In genomic region chr1:111139234-111139955, GRCh38 we compare ENCODE assay signal across 8 cellular contexts. TPM values are rescaled to one million over a fixed set of nuclear protein-coding genes. Genes with fewer than 3 reads are reported as not detected.
A peak's percentile ranks its signal among the peaks of the same experiment; 100 is the strongest.
DNase-seq lines count a peak whose midpoint lies in the region; ATAC-seq and TF ChIP-seq lines count a peak whose summit lies in the region.

No MANE protein-coding gene starts in this region.

- H3K27me3 ChIP-seq in esophagus (ENCODE audit: control insufficient read depth in 1 of 2, insufficient read depth in 2 of 2, low read length in 2 of 2) (no peaks in the 10 kb centered on the region), muscle layer of colon (ENCODE audit: control insufficient read depth in 1 of 2, insufficient read depth in 2 of 2, low read length in 2 of 2) (no peaks in the 10 kb centered on the region)

- 0 to 1% methylated on average over 34 of the region's 34 CpGs for WGBS in esophagus, 2 donors

- H3K4me1 ChIP-seq in esophagus (ENCODE audit: control insufficient read depth in 2 of 2, insufficient read depth in 2 of 2, low read length in 1 of 2) (no peaks in the 10 kb centered on the region), muscle layer of colon (ENCODE audit: insufficient read depth, low read length) (peaks cover 15% of the 10 kb centered on the region)

- POLR2A ChIA-PET in activated CD4-positive, alpha-beta memory T cell treated with anti-CD3 and anti-CD28 coated beads for 36 hours (lab: Charles Lee) = interaction anchor here (0.8 to 1.7 kb wide), 6 partner anchors 43 to 266 kb away, joined by 3 to 8 read pairs (median 4); partner anchors contain the start of gene CD53

- intact Hi-C loops in activated CD4-positive, alpha-beta memory T cell treated with anti-CD3 and anti-CD28 coated beads for 36 hours (cut with micrococcal nuclease) = no loop called here

- H3K27ac ChIP-seq in esophagus (ENCODE audit: low read depth in 2 of 2, low read length in 1 of 2) (peak overlapping the region; percentile 92 to 96), muscle layer of colon (ENCODE audit: low read depth, low read length) (peak overlapping the region; percentile 93)

- H3K9me3 ChIP-seq in esophagus (ENCODE audit: control insufficient read depth in 2 of 2, insufficient read depth in 1 of 2, low read depth in 1 of 2, low read length in 1 of 2) = no peaks in the 10 kb centered on the region
- no peaks in the 10 kb centered on the region for H3K9me3 ChIP-seq in muscle layer of colon (ENCODE audit: low read length)

- H3K4me3 ChIP-seq in esophagus (ENCODE audit: low read depth in 1 of 2, low read length in 2 of 2) = peak overlapping the region; percentile 93 to 99
- peak overlapping the region; percentile 78 to 95 for H3K4me3 ChIP-seq in muscle layer of colon (ENCODE audit: low read depth in 1 of 2, low read length in 2 of 2)

- H3K4me1 Mint-ChIP-seq in activated CD4-positive, alpha-beta memory T cell treated with anti-CD3 and anti-CD28 coated beads for 36 hours (ENCODE audit: low read depth) = peaks cover 33% of the 10 kb centered on the region
- H3K4me1 Mint-ChIP-seq in stimulated activated naive CD8-positive, alpha-beta T cell treated with anti-CD3 and anti-CD28 coated beads, Interleukin-15, Interleukin-2, amounts not matched to agents 100 ng/mL and 50 ng/mL, for 24 hours (ENCODE audit: low read depth) = peaks cover 65% of the 10 kb centered on the region

- TF ChIP-seq POLR2A in GM18526 (IDR thresholded peaks at IDR 0.05; ENCODE audit: extremely low read depth, insufficient read length) = peak; percentile 10

- no peaks in the 10 kb centered on the region for H3K9me3 Mint-ChIP-seq in activated CD4-positive, alpha-beta memory T cell treated with anti-CD3 and anti-CD28 coated beads for 36 hours
- H3K9me3 Mint-ChIP-seq in stimulated activated naive CD8-positive, alpha-beta T cell treated with anti-CD3 and anti-CD28 coated beads, Interleukin-15, Interleukin-2, amounts not matched to agents 100 ng/mL and 50 ng/mL, for 24 hours = no peaks in the 10 kb centered on the region

- peaks cover 19% of the 10 kb centered on the region for H3K36me3 Mint-ChIP-seq in activated CD4-positive, alpha-beta memory T cell treated with anti-CD3 and anti-CD28 coated beads for 36 hours
- H3K36me3 Mint-ChIP-seq in stimulated activated naive CD8-positive, alpha-beta T cell treated with anti-CD3 and anti-CD28 coated beads, Interleukin-15, Interleukin-2, amounts not matched to agents 100 ng/mL and 50 ng/mL, for 24 hours (ENCODE audit: low read depth) = peaks cover 29% of the 10 kb centered on the region

- H3K27ac Mint-ChIP-seq in activated CD4-positive, alpha-beta memory T cell treated with anti-CD3 and anti-CD28 coated beads for 36 hours = peak overlapping the region; percentile 88
- H3K27ac Mint-ChIP-seq in stimulated activated naive CD8-positive, alpha-beta T cell treated with anti-CD3 and anti-CD28 coated beads, Interleukin-15, Interleukin-2, amounts not matched to agents 100 ng/mL and 50 ng/mL, for 24 hours = peak overlapping the region; percentile 91

- peak overlapping the region; percentile 92 for H3K4me3 Mint-ChIP-seq in activated CD4-positive, alpha-beta memory T cell treated with anti-CD3 and anti-CD28 coated beads for 36 hours
- H3K4me3 Mint-ChIP-seq in stimulated activated naive CD8-positive, alpha-beta T cell treated with anti-CD3 and anti-CD28 coated beads, Interleukin-15, Interleukin-2, amounts not matched to agents 100 ng/mL and 50 ng/mL, for 24 hours = peak overlapping the region; percentile 91

- H3K9ac ChIP-seq in muscle layer of colon (ENCODE audit: low read length) = peak overlapping the region; percentile 62

- ATAC-seq in HG03108 (IDR thresholded peaks at IDR 0.05; ENCODE audit: unreplicated experiment) = peak; percentile 30

- CTCF ChIA-PET in activated CD4-positive, alpha-beta memory T cell treated with anti-CD3 and anti-CD28 coated beads for 36 hours (lab: Charles Lee) = interaction anchor here (0.6 to 1.6 kb wide), 3 partner anchors 40 to 776 kb away, joined by 4 to 7 read pairs (median 4); no protein-coding TSS in a partner anchor

- no peaks in the 10 kb centered on the region for H3K27me3 Mint-ChIP-seq in activated CD4-positive, alpha-beta memory T cell treated with anti-CD3 and anti-CD28 coated beads for 36 hours
- no peaks in the 10 kb centered on the region for H3K27me3 Mint-ChIP-seq in stimulated activated naive CD8-positive, alpha-beta T cell treated with anti-CD3 and anti-CD28 coated beads, Interleukin-15, Interleukin-2, amounts not matched to agents 100 ng/mL and 50 ng/mL, for 24 hours

- DNase-seq in AG08396 (ENCODE audit: low spot score) (peak; percentile 63), NCI-H2227 treated with DMSO at 0.1 percent for 48 hours (lab: John Stamatoyannopoulos, UW) (peak; percentile 78)
- DNase-seq in activated CD4-positive, alpha-beta memory T cell treated with anti-CD3 and anti-CD28 coated beads for 36 hours = peak; percentile 56

- H3K36me3 ChIP-seq in esophagus (ENCODE audit: control insufficient read depth in 2 of 2, insufficient read depth in 2 of 2, low read length in 1 of 2) = peaks cover 0 to 3% of the 10 kb centered on the region in 2 donors
- peaks cover 5% of the 10 kb centered on the region for H3K36me3 ChIP-seq in muscle layer of colon (ENCODE audit: insufficient read depth, low read length)

RNA-seq across cellular contexts. Expression of gene DRAM2, which starts 0.5 kb away (rescaled TPM):
- 10 to 100 TPM; 30.1 to 30.5 TPM for total RNA-seq in activated CD4-positive, alpha-beta memory T cell treated with anti-CD3 and anti-CD28 coated beads for 36 hours
- polyA plus RNA-seq in esophagus = 10 to 100 TPM; 16.7 to 21.5 TPM

RNA-seq across cellular contexts. Expression of gene CEPT1, which starts 0.6 kb away (rescaled TPM):
- total RNA-seq in activated CD4-positive, alpha-beta memory T cell treated with anti-CD3 and anti-CD28 coated beads for 36 hours = 10 to 100 TPM; 23.9 to 28.8 TPM
- 10 to 100 TPM; 11.9 to 13.5 TPM for polyA plus RNA-seq in esophagus

Comparison
In these comparisons a context has a peak if more than half of its experiments do, and no peak if none do; other contexts are left out.
1. Peak in every context shown above with its lines: DNase-seq, ATAC-seq, H3K4me3 ChIP-seq and H3K27ac ChIP-seq.